In genomic region chr2:24359701-24360049, GRCh38 we compare ENCODE assay signal across 7 cellular contexts. TPM values are rescaled to one million over a fixed set of nuclear protein-coding genes. Genes with fewer than 3 reads are reported as not detected.
DNase-seq lines count a peak whose midpoint lies in the region; ATAC-seq and TF ChIP-seq lines count a peak whose summit lies in the region.

No MANE protein-coding gene starts in this region.

- no peaks in the 10 kb centered on the region for H3K27me3 Mint-ChIP-seq in T-helper 1 cell treated with Interleukin-12 subunit alpha and Interleukin-12 subunit beta and Interleukin-4 antibody, amounts not matched to agents 30 μg/mL and 1 μg/mL, for 36 hours (ENCODE audit: low read depth)

- TF ChIP-seq CTCF in cardiac fibroblast (IDR thresholded peaks at IDR 0.05; ENCODE audit: low read depth, low read length): no peak

- H3K9me3 Mint-ChIP-seq in T-helper 1 cell treated with Interleukin-12 subunit alpha and Interleukin-12 subunit beta and Interleukin-4 antibody, amounts not matched to agents 30 μg/mL and 1 μg/mL, for 36 hours: no peaks in the 10 kb centered on the region

- peak overlapping the region; percentile 83 for H3K27ac Mint-ChIP-seq in T-helper 1 cell treated with Interleukin-12 subunit alpha and Interleukin-12 subunit beta and Interleukin-4 antibody, amounts not matched to agents 30 μg/mL and 1 μg/mL, for 36 hours

- H3K4me1 Mint-ChIP-seq in T-helper 1 cell treated with Interleukin-12 subunit alpha and Interleukin-12 subunit beta and Interleukin-4 antibody, amounts not matched to agents 30 μg/mL and 1 μg/mL, for 36 hours (ENCODE audit: low read depth): peaks cover 36% of the 10 kb centered on the region

- peak; percentile 6 for ATAC-seq in GM18867 (IDR thresholded peaks at IDR 0.05; ENCODE audit: unreplicated experiment)
- ATAC-seq in HG03095 (IDR thresholded peaks at IDR 0.05; ENCODE audit: unreplicated experiment): peak; percentile 10
- peak; percentile 58 for ATAC-seq in left colon

- peak in 1 of 2 donors; percentile 25 for DNase-seq in cardiac fibroblast (ENCODE audit: low read depth in 2 of 2)
- peak; percentile 71 to 73 for DNase-seq in left colon
- DNase-seq in stimulated activated CD4-positive, alpha-beta T cell treated with anti-CD3 and anti-CD28 coated beads, Interleukin-1b, Interleukin-23, amount 100 ng/mL, for 4 hours (ENCODE audit: low read depth in 2 of 2): peak; percentile 10 to 29
- DNase-seq in GOT3 (lab: John Stamatoyannopoulos, UW): no peak

- intact Hi-C loops in left colon (cut with DNase I, micrococcal nuclease): no loop called here

- peak overlapping the region; percentile 77 to 83 for H3K4me3 ChIP-seq in cardiac fibroblast (replicated peaks in 1 of 2; ENCODE audit: low read depth in 2 of 2, low read length in 2 of 2)

- H3K4me3 Mint-ChIP-seq in T-helper 1 cell treated with Interleukin-12 subunit alpha and Interleukin-12 subunit beta and Interleukin-4 antibody, amounts not matched to agents 30 μg/mL and 1 μg/mL, for 36 hours: peak overlapping the region; percentile 89

- H3K36me3 Mint-ChIP-seq in T-helper 1 cell treated with Interleukin-12 subunit alpha and Interleukin-12 subunit beta and Interleukin-4 antibody, amounts not matched to agents 30 μg/mL and 1 μg/mL, for 36 hours (ENCODE audit: low read depth): peaks cover 16% of the 10 kb centered on the region

RNA-seq across cellular contexts. Expression of gene ITSN2, which starts 0.7 kb away (rescaled TPM):
- total RNA-seq in left colon: 10 to 100 TPM; 52.6 to 54.6 TPM

Comparison
In these comparisons a context has a peak if more than half of its experiments do, and no peak if none do; other contexts are left out.
1. ATAC-seq: peak in every context shown above with its lines; median percentile 58 in left colon; 10 in HG03095; 6 in GM18867.